In the genomic region with DNA sequence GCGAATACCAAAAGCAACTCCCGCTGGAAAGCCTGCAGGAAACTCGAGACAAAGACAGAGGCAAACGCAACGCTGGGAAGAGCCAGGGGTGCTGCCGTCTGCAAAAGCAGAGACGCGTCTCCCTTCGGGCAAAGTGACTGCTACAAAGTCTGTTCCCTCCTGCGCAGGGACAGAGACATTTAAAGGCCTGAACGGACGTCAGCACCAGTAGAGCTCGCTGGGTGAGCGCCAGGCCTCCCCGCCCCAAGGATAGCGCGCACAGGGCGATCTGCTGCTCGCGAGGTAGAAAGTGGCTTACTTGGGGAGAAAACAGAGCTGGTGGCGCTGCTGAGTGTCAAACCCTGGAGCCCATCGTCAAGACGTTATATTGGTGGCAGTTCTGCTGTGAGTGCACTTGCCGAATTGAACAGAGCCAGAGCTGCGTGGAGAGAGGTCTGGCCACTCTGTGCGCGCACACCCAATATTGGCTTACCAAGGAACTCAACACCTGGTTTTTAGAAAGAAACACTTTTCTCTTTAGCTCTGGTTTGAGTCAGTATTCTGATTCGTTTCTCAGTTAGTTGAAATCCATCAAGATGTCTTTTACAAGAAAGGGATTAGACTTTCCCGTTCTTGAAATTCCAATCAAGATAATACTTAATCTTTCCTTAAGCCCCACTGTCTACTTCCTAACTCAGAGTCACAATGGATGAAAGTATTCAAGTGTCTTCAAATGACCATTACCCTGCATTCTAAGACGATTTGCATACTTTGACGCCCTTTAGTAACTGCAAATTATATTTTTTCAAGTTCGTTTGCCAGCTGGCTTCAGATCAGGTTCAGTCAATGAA, we compare ENCODE assay signal across 8 cellular contexts.
DNase-seq lines count a peak whose midpoint lies in the region; ATAC-seq, FAIRE-seq and TF ChIP-seq lines count a peak whose summit lies in the region.

No MANE protein-coding gene starts in this region.

- no peak overlapping the region for H2BK12ac ChIP-seq in H1 (ENCODE audit: low read depth, low read length)

- H2BK5ac ChIP-seq in H1 (ENCODE audit: low read depth, low read length), result no peak overlapping the region

- POLR2A ChIA-PET in PC-9 (lab: Charles Lee; ENCODE audit: unreplicated experiment) (interaction anchor here (0.6 to 0.7 kb wide), 3 partner anchors 190 to 678 kb away, joined by 3 to 8 read pairs (median 6); a partner anchor contains a TSS), H1 (lab: Charles Lee; ENCODE audit: partially characterized antibody) (interaction anchor here (1.0 to 3.4 kb wide), 6 partner anchors 11 to 146 kb away, joined by 3 to 26 read pairs (median 3); no protein-coding TSS in a partner anchor)

- H3K18ac ChIP-seq in H1 (ENCODE audit: extremely low read depth, low read length), result no peak overlapping the region

- no peaks in the 10 kb centered on the region for H3F3A ChIP-seq in PC-9 (ENCODE audit: insufficient read depth, low read depth)

- BruUV-seq in PC-9 (replicated peaks; lab: Mats Ljungman, UMichigan), result no TSS peak

- peak overlapping the region; percentile 97 for H3K4me2 ChIP-seq in PC-9
- peak overlapping the region in 1 of 2 experiments; percentile 95; a peak in 3 of 4 replicates for H3K4me2 ChIP-seq in H1 (ENCODE audit: insufficient read depth in 1 of 2, low read depth in 2 of 2, low read length in 2 of 2)

- peaks cover 8% of the 10 kb centered on the region; the same call in 1 of the 2 replicates for H3K23me2 ChIP-seq in H1 (ENCODE audit: low read depth, low read length)

- H2AK5ac ChIP-seq in H1 (ENCODE audit: low read depth, low read length), result no peak overlapping the region

- H4K8ac ChIP-seq in H1 (ENCODE audit: extremely low read depth, insufficient read depth, low read length), result no peak overlapping the region

- peak; percentile 78 for FAIRE-seq in H1 (lab: Jason Lieb, UNC)

- intact Hi-C loops in PC-9 (cut with micrococcal nuclease; ENCODE audit: unreplicated experiment), result loop anchor here (1.0 kb wide), 1 partner anchor 141 kb away; no protein-coding TSS in a partner anchor

- H3K27me3 Mint-ChIP-seq in activated naive CD4-positive, alpha-beta T cell treated with anti-CD3 and anti-CD28 coated beads, Interleukin-2, amount 50 U/mL, for 24 hours, result peaks cover 32% of the 10 kb centered on the region
- peaks cover 19% of the 10 kb centered on the region for H3K27me3 Mint-ChIP-seq in neural crest cell (ENCODE audit: low read depth)

- H3K36me3 ChIP-seq in PC-9 (ENCODE audit: low read depth) (no peaks in the 10 kb centered on the region), H1 (ENCODE audit: control insufficient read depth in 2 of 4, insufficient read depth in 4 of 4, low read length in 3 of 4) (no peaks in the 10 kb centered on the region)

- peak overlapping the region; percentile 66 for H3K4me3 Mint-ChIP-seq in activated naive CD4-positive, alpha-beta T cell treated with anti-CD3 and anti-CD28 coated beads, Interleukin-2, amount 50 U/mL, for 24 hours
- no peak overlapping the region for H3K4me3 Mint-ChIP-seq in neural crest cell

- H4K20me1 ChIP-seq in PC-9 (ENCODE audit: insufficient read depth) (no peaks in the 10 kb centered on the region), H1 (replicated peaks in 1 of 2; ENCODE audit: control insufficient read depth in 1 of 2, insufficient read depth in 2 of 2, low read length in 2 of 2) (no peaks in the 10 kb centered on the region)

- ATAC-seq in HG02759 (IDR thresholded peaks at IDR 0.05; ENCODE audit: unreplicated experiment) (no peak), HG03342 (IDR thresholded peaks at IDR 0.05; ENCODE audit: unreplicated experiment) (no peak)

- H3K27ac ChIP-seq in PC-9 (no peak overlapping the region), H1 (ENCODE audit: low read depth, low read length) (no peak overlapping the region)

- H3K14ac ChIP-seq in H1 (ENCODE audit: insufficient read length), result no peak overlapping the region

- TF ChIP-seq POLR2A in H1 (IDR thresholded peaks at IDR 0.05; ENCODE audit: control extremely low read depth in 1 of 2, low read depth in 2 of 2, low read length in 2 of 2), result no peak

- WGBS in H1 (ENCODE audit: extremely low coverage in 1 of 2, insufficient coverage in 1 of 2, insufficient read length in 1 of 2, insufficient replicate concordance in 2 of 2, low coverage in 1 of 2, low lambda C conversion rate in 2 of 2, missing lambda C conversion rate in 1 of 2), 2 experiments, result 9% methylated on average over 30 of the region's 32 CpGs; no CpG with 5 or more reads in 1 of the 2 experiments

- no peak overlapping the region for H3K56ac ChIP-seq in H1 (replicated peaks; ENCODE audit: insufficient read length, low read depth, low read length)

- H3K9me2 ChIP-seq in PC-9 (ENCODE audit: insufficient read depth), result no peaks in the 10 kb centered on the region

- TF ChIP-seq CTCF in PC-9 (conservative IDR thresholded peaks at IDR 0.05), result no peak
- peak in 1 of 3 experiments; percentile 2; a peak in 1 of 4 replicates for TF ChIP-seq CTCF in H1 (IDR thresholded peaks at IDR 0.05; ENCODE audit: control extremely low read depth in 1 of 3, insufficient read depth in 1 of 3, low read depth in 1 of 3, low read length in 3 of 3)
- no peak for TF ChIP-seq CTCF in neural crest cell (conservative IDR thresholded peaks at IDR 0.05)

- H4K91ac ChIP-seq in H1 (replicated peaks; ENCODE audit: insufficient read length, low read length), result no peak overlapping the region

- H3K4me3 ChIP-seq in PC-9 (peak overlapping the region; percentile 63), H1 (ENCODE audit: extremely low read depth in 1 of 4, insufficient read depth in 2 of 4, low read depth in 3 of 4, low read length in 4 of 4) (peak overlapping the region; percentile 51 to 67 (median 61); a peak in 7 of 8 replicates)

- CTCF ChIA-PET in PC-9 (lab: Charles Lee) (interaction anchor here (0.6 to 1.6 kb wide), 5 partner anchors 50 to 613 kb away, joined by 3 to 5 read pairs (median 3); no protein-coding TSS in a partner anchor), H1 (lab: Charles Lee; ENCODE audit: partially characterized antibody) (interaction anchor here (0.5 to 2.8 kb wide), 3 partner anchors 16 to 61 kb away, joined by 3 to 10 read pairs (median 3); no protein-coding TSS in a partner anchor)

- TF ChIP-seq RAD21 in H1 (IDR thresholded peaks at IDR 0.05 in 1 of 2, conservative IDR thresholded peaks at IDR 0.05 in 1 of 2; ENCODE audit: low read depth in 2 of 2, low read length in 2 of 2), result no peak

- H3K27me3 ChIP-seq in PC-9 (ENCODE audit: insufficient read depth, low read depth) (no peaks in the 10 kb centered on the region), H1 (replicated peaks in 1 of 4; ENCODE audit: control insufficient read depth in 3 of 4, extremely low read depth in 1 of 4, insufficient read depth in 3 of 4, low read length in 3 of 4) (peaks cover 0 to 17% (median 5%) of the 10 kb centered on the region in 4 experiments; a peak in 4 of 7 replicates)

- H3K23ac ChIP-seq in H1 (ENCODE audit: insufficient read length), result no peak overlapping the region

- H4K5ac ChIP-seq in H1 (ENCODE audit: insufficient read length, low read depth, low read length), result no peak overlapping the region

- H3K9me3 Mint-ChIP-seq in activated naive CD4-positive, alpha-beta T cell treated with anti-CD3 and anti-CD28 coated beads, Interleukin-2, amount 50 U/mL, for 24 hours, result no peaks in the 10 kb centered on the region
- no peaks in the 10 kb centered on the region for H3K9me3 Mint-ChIP-seq in neural crest cell

- no peak overlapping the region for H2BK20ac ChIP-seq in H1 (ENCODE audit: low read length)

- TF ChIP-seq EP300 in H1 (IDR thresholded peaks at IDR 0.05; ENCODE audit: borderline replicate concordance in 1 of 2, low read depth in 2 of 2, low read length in 2 of 2), result no peak

- no peaks in the 10 kb centered on the region for H3K79me2 ChIP-seq in PC-9 (ENCODE audit: low read depth)
- no peaks in the 10 kb centered on the region for H3K79me2 ChIP-seq in H1 (ENCODE audit: control insufficient read depth in 1 of 2, insufficient read depth in 2 of 2, low read length in 2 of 2)

- H3K9ac ChIP-seq in H1 (replicated peaks in 1 of 4; ENCODE audit: extremely low read depth in 1 of 4, low read depth in 3 of 4, low read length in 3 of 4), result peak overlapping the region in 3 of 4 experiments; percentile 31 to 58 (median 49); a peak in 5 of 7 replicates

- H3K9me3 ChIP-seq in PC-9 (ENCODE audit: insufficient read depth, low read depth) (no peaks in the 10 kb centered on the region), H1 (ENCODE audit: insufficient read depth in 2 of 2, low read depth in 1 of 2, low read length in 1 of 2) (no peaks in the 10 kb centered on the region)

- no peaks in the 10 kb centered on the region for H3K79me1 ChIP-seq in H1 (ENCODE audit: low read depth, low read length)

- H3K27ac Mint-ChIP-seq in activated naive CD4-positive, alpha-beta T cell treated with anti-CD3 and anti-CD28 coated beads, Interleukin-2, amount 50 U/mL, for 24 hours, result no peak overlapping the region
- H3K27ac Mint-ChIP-seq in neural crest cell (ENCODE audit: unreplicated experiment), result peak overlapping the region; percentile 78

- H3K4ac ChIP-seq in H1 (replicated peaks; ENCODE audit: insufficient read length, low read depth, low read length), result no peak overlapping the region

- DNase-seq in activated naive CD4-positive, alpha-beta T cell (lab: John Stamatoyannopoulos, UW), result no peak
- DNase-seq in PC-9 (peak; percentile 42 to 61), H1 (ENCODE audit: low read depth in 1 of 2, low spot score in 2 of 2) (peak in 1 of 2 experiments; percentile 73), neural crest cell (ENCODE audit: low read depth, low spot score) (peak; percentile 44), 8988T (no peak)

- H2BK15ac ChIP-seq in H1 (ENCODE audit: low read length), result no peak overlapping the region

- no peak overlapping the region for H2BK120ac ChIP-seq in H1 (replicated peaks; ENCODE audit: low read depth, low read length)

- H3K4me1 ChIP-seq in PC-9 (replicated peaks; ENCODE audit: insufficient read depth) (peaks cover 8% of the 10 kb centered on the region; the same call in 1 of the 2 replicates), H1 (replicated peaks in 1 of 4; ENCODE audit: control insufficient read depth in 3 of 4, insufficient read depth in 4 of 4, low read length in 3 of 4) (peaks cover 0 to 2% (median 0%) of the 10 kb centered on the region in 4 experiments; a peak in 2 of 7 replicates)

- H3K36me3 Mint-ChIP-seq in activated naive CD4-positive, alpha-beta T cell treated with anti-CD3 and anti-CD28 coated beads, Interleukin-2, amount 50 U/mL, for 24 hours, result no peaks in the 10 kb centered on the region
- H3K36me3 Mint-ChIP-seq in neural crest cell (ENCODE audit: low read depth), result no peaks in the 10 kb centered on the region

- peak overlapping the region; percentile 84 for H2AFZ ChIP-seq in PC-9
- H2AFZ ChIP-seq in H1 (ENCODE audit: low read length), result peak overlapping the region; percentile 93; the same call in 1 of the 2 replicates

- peaks cover 16% of the 10 kb centered on the region for H3K4me1 Mint-ChIP-seq in activated naive CD4-positive, alpha-beta T cell treated with anti-CD3 and anti-CD28 coated beads, Interleukin-2, amount 50 U/mL, for 24 hours
- H3K4me1 Mint-ChIP-seq in neural crest cell, result no peaks in the 10 kb centered on the region

TF ChIP-seq in H1, 55 proteins besides CTCF, POLR2A, EP300 and RAD21 (continues in another document):
- TF ChIP-seq CREB1 (IDR thresholded peaks at IDR 0.05) (0 out of 2 replicates have a peak, but pooled peaks have one; percentile 15), POU5F1 (IDR thresholded peaks at IDR 0.05; ENCODE audit: low read depth, low read length) (no peak), KDM1A (IDR thresholded peaks at IDR 0.05; ENCODE audit: borderline replicate concordance, low read length) (0 out of 2 replicates have a peak, but pooled peaks have one; percentile 12)

Comparison
In these comparisons a context has a peak if more than half of its experiments do, and no peak if none do; other contexts are left out.
1. DNase-seq: peak in PC-9 (2 of 2) and neural crest cell (single experiment); none in activated naive CD4-positive, alpha-beta T cell (0 of 4) and 8988T (single experiment).